ENCODE assay signal across 8 cellular contexts in the genomic region with DNA sequence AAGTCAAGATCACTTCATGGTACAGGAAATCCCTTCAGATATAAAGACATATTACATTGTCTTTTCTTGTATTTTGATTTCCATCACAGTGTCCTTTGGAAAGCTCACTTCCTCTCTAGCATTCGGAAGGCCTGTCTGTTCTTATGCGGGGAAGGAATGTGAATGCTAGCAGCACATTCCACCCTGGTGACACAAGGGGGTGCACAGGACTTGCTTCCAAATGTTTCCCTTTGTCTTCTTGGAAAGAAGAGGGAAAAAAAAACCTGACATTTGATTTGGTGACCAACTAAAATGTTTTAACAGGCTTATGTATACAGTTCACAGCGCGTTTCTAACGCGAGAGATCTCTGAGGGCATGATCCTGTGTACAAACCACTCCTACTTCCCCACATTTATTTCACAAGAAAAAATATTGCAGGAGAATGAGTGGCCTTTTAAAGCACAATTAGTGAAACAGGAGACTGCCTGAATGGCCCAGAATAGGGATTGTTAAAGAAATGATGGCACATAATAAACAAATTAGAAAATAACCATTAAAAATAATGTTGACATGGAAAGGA.
DNase-seq lines count a peak whose midpoint lies in the region; ATAC-seq and TF ChIP-seq lines count a peak whose summit lies in the region.

No MANE protein-coding gene starts in this region.

- no peaks in the 10 kb centered on the region for H3K36me3 Mint-ChIP-seq in stimulated activated naive B cell treated with anti-CD40 and anti-IgM and Interleukin-4, amounts not matched to agents 10 μg/mL and 1 μg/mL and 100 μg/mL, for 72 hours

- TF ChIP-seq CTCF in epithelial cell of proximal tubule (conservative IDR thresholded peaks at IDR 0.05; ENCODE audit: low read depth, low read length): peak; percentile 57

- ATAC-seq in HG03432 (IDR thresholded peaks at IDR 0.05; ENCODE audit: unreplicated experiment) (no peak), HG03571 (IDR thresholded peaks at IDR 0.05; ENCODE audit: unreplicated experiment) (no peak)
- no peak for ATAC-seq in stimulated activated naive B cell treated with anti-CD40 and anti-IgM and Interleukin-4, amounts not matched to agents 10 μg/mL and 1 μg/mL and 100 μg/mL, for 72 hours (replicated peaks)

- H3K4me1 Mint-ChIP-seq in stimulated activated naive B cell treated with anti-CD40 and anti-IgM and Interleukin-4, amounts not matched to agents 10 μg/mL and 1 μg/mL and 100 μg/mL, for 72 hours: no peaks in the 10 kb centered on the region

- no peak overlapping the region for H3K4me3 ChIP-seq in epithelial cell of proximal tubule (ENCODE audit: low read depth, low read length)

- H3K4me3 Mint-ChIP-seq in stimulated activated naive B cell treated with anti-CD40 and anti-IgM and Interleukin-4, amounts not matched to agents 10 μg/mL and 1 μg/mL and 100 μg/mL, for 72 hours: no peak overlapping the region

- no peaks in the 10 kb centered on the region for H3K27me3 Mint-ChIP-seq in stimulated activated naive B cell treated with anti-CD40 and anti-IgM and Interleukin-4, amounts not matched to agents 10 μg/mL and 1 μg/mL and 100 μg/mL, for 72 hours

- H3K9me3 Mint-ChIP-seq in stimulated activated naive B cell treated with anti-CD40 and anti-IgM and Interleukin-4, amounts not matched to agents 10 μg/mL and 1 μg/mL and 100 μg/mL, for 72 hours: no peaks in the 10 kb centered on the region

- H3K27ac Mint-ChIP-seq in stimulated activated naive B cell treated with anti-CD40 and anti-IgM and Interleukin-4, amounts not matched to agents 10 μg/mL and 1 μg/mL and 100 μg/mL, for 72 hours: no peak overlapping the region

- peak; percentile 75 for DNase-seq in DMS153 treated with DMSO at 0.1 percent for 48 hours (lab: John Stamatoyannopoulos, UW; ENCODE audit: unreplicated experiment)
- DNase-seq in NCI-H2107 treated with DMSO at 0.1 percent for 48 hours (lab: John Stamatoyannopoulos, UW; ENCODE audit: unreplicated experiment): peak; percentile 93
- DNase-seq in epithelial cell of proximal tubule (ENCODE audit: low read depth): no peak
- peak; percentile 81 for DNase-seq in myocyte (ENCODE audit: low read depth)
- no peak for DNase-seq in activated CD8-positive, alpha-beta memory T cell treated with anti-CD3 and anti-CD28 coated beads for 24 hours
- DNase-seq in stimulated activated naive B cell treated with anti-CD40 and anti-IgM and Interleukin-4, amounts not matched to agents 10 μg/mL and 1 μg/mL and 100 μg/mL, for 72 hours: no peak

Comparison
In these comparisons a context has a peak if more than half of its experiments do, and no peak if none do; other contexts are left out.
1. DNase-seq: peak in DMS153 treated with DMSO at 0.1 percent for 48 hours (single experiment), NCI-H2107 treated with DMSO at 0.1 percent for 48 hours (single experiment) and myocyte (single experiment); none in epithelial cell of proximal tubule (single experiment), activated CD8-positive, alpha-beta memory T cell treated with anti-CD3 and anti-CD28 coated beads for 24 hours (single experiment) and stimulated activated naive B cell treated with anti-CD40 and anti-IgM and Interleukin-4, amounts not matched to agents 10 μg/mL and 1 μg/mL and 100 μg/mL, for 72 hours (single experiment).